ENCODE assay signal across 8 cellular contexts in the genomic region with DNA sequence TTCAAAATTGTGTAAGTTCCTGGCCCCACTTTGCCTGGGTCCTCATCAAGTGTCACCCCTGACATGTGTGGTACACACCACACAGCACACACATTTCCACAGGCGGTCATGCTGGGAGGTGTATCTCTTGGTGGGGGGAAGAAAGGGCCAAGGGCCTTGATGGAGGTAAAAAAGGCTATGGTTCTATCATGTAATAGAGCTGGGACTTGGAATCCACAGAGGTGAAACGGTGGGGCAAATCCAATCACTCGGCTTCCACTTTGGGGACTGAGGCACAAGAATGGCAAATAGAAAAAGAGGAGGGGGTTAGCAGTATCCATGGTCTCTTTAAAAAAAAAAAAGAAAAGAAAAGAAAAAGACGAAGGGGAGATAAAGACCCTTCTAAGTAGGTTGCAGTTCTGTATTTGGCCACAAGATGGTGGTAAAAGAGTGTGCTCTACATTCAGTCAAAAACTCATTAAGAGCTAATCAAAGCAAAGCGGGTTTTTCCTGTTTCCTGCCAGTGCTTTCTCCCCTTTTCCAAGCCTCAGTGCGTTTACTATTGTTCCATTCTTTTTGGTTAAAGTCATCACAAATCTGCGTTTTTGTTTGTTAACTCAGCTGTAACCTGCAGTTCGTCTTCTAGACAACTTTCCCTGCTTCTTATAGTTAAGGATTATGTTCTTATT. TPM values are rescaled to one million over a fixed set of nuclear protein-coding genes. Genes with fewer than 3 reads are reported as not detected.
DNase-seq lines count a peak whose midpoint lies in the region; ATAC-seq and TF ChIP-seq lines count a peak whose summit lies in the region.

No MANE protein-coding gene starts in this region.

- H3K4me1 Mint-ChIP-seq in brain (peaks cover 35% of the 10 kb centered on the region), immature natural killer cell (peaks cover 5 to 18% of the 10 kb centered on the region in 2 donors)

- H3K27me3 Mint-ChIP-seq in brain (no peaks in the 10 kb centered on the region), immature natural killer cell (ENCODE audit: low read depth in 3 of 3) (peaks cover 0 to 16% (median 4%) of the 10 kb centered on the region in 3 donors)

- no peak for TF ChIP-seq EP300 in stomach (IDR thresholded peaks at IDR 0.05)

- no peaks in the 10 kb centered on the region for H3K36me3 Mint-ChIP-seq in brain
- H3K36me3 Mint-ChIP-seq in immature natural killer cell, result no peaks in the 10 kb centered on the region

- no peak overlapping the region for H3K27ac ChIP-seq in stomach

- DNase-seq in Ammon's horn (ENCODE audit: low spot score) (peak; percentile 44), NCI-H446 treated with DMSO at 0.1 percent for 48 hours (lab: John Stamatoyannopoulos, UW) (peak; percentile 33), immature natural killer cell (peak; percentile 19 to 37 (median 28)), stomach (no peak)

- no peaks in the 10 kb centered on the region for H3K36me3 ChIP-seq in stomach

- no peak overlapping the region for H3K4me3 ChIP-seq in GM12875 (ENCODE audit: low read depth, low read length)
- H3K4me3 ChIP-seq in stomach, result no peak overlapping the region

- peaks cover 0 to 17% (median 7%) of the 10 kb centered on the region in 4 donors for H3K4me1 ChIP-seq in stomach

- peaks cover 0 to 14% (median 0%) of the 10 kb centered on the region in 3 donors for H3K27me3 ChIP-seq in stomach

- peaks cover 0 to 3% (median 0%) of the 10 kb centered on the region in 5 experiments for H3K9me3 Mint-ChIP-seq in brain
- H3K9me3 Mint-ChIP-seq in immature natural killer cell, result no peaks in the 10 kb centered on the region

- ATAC-seq in HG02798 (IDR thresholded peaks at IDR 0.05; ENCODE audit: poor library complexity, unreplicated experiment) (no peak), HG03196 (IDR thresholded peaks at IDR 0.05; ENCODE audit: unreplicated experiment) (no peak)

- no peak for TF ChIP-seq POLR2A in stomach (IDR thresholded peaks at IDR 0.05)

- TF ChIP-seq CTCF in GM12875 (IDR thresholded peaks at IDR 0.05; ENCODE audit: borderline replicate concordance, insufficient read depth, low read depth, low read length) (peak; percentile 68), brain (conservative IDR thresholded peaks at IDR 0.05) (peak; percentile 76 to 89), stomach (IDR thresholded peaks at IDR 0.05) (peak in 5 of 7 experiments; percentile 65 to 92 (median 86))

- 3 to 6% (median 4%) methylated on average over 8 of the region's 8 CpGs for WGBS in stomach, 5 donors

- peak overlapping the region in 4 of 5 experiments; percentile 46 to 66 (median 57) for H3K4me3 Mint-ChIP-seq in brain
- peak overlapping the region in 2 of 5 donors; percentile 36 to 58 for H3K4me3 Mint-ChIP-seq in immature natural killer cell

- H3K27ac Mint-ChIP-seq in brain, result peak overlapping the region; percentile 70 to 94 (median 88)
- H3K27ac Mint-ChIP-seq in immature natural killer cell, result peak overlapping the region in 1 of 6 donors; percentile 51

- intact Hi-C loops in stomach (cut with DNase I; ENCODE audit: low total_unique reads), result no loop called here

- no peaks in the 10 kb centered on the region for H3K9me3 ChIP-seq in stomach

RNA-seq across cellular contexts. Expression of gene ATP6AP2, which starts 37.0 kb away (rescaled TPM):
- polyA plus RNA-seq in brain (ENCODE audit: insufficient read depth, low read depth, low replicate concordance) (89.5 TPM), immature natural killer cell (100 to 1,000 TPM; 212 to 252 (median 220) TPM), stomach (10 to 100 TPM; 19.2 to 50.3 (median 22.3) TPM)
- total RNA-seq in stomach, result 100 to 1,000 TPM in 2 of 5 donors, 10 to 100 TPM in 3; 10.4 to 216 (median 97.8) TPM
